Comparison of ENCODE assay signal across 17 cellular contexts in the genomic region with DNA sequence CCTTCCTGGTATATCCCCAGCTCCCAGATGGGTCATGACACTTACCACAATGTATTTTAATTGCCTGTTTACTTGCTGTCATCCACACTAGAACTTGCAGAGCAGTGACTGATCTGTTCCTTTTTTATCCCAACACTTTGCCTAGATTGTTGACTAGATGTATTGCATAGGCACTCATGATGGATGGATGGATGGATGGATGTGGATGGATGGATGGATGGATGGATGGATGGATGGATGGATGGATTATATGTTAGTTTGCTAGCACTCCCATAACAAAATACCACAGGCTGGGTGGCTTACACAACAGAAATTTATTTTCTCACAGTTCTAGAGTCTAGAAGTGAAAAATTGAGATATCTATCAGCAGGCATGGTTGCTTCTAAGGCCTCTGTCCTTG. TPM values are rescaled to one million over a fixed set of nuclear protein-coding genes. Genes with fewer than 3 reads are reported as not detected.
DNase-seq lines count a peak whose midpoint lies in the region; TF ChIP-seq lines count a peak whose summit lies in the region.
"Had no signal": no experiment of that assay in that cellular context is flagged by ENCODE, and none has a peak within 500 bp of the region (broad histone marks: within the 10 kb centered on the region; RNA-seq: fewer than 3 reads in every experiment).

No MANE protein-coding gene starts in this region.

- H3K9me3 ChIP-seq in HEK293 (ENCODE audit: control insufficient read depth, insufficient read depth, low read depth, low read length): no peaks in the 10 kb centered on the region
- H3K9me3 ChIP-seq: A549, Caco-2 had no signal

- H3K4me3 Mint-ChIP-seq in activated CD4-positive, alpha-beta memory T cell treated with anti-CD3 and anti-CD28 coated beads, Interleukin-2, amount 10 ng/mL, durations not matched to agents 7 days and 5 days: no peak overlapping the region
- H3K4me3 Mint-ChIP-seq: B cell; CD4-positive, alpha-beta T cell; CD8-positive, alpha-beta T cell had no signal

- POLR2A ChIA-PET in HEK293 (lab: Yijun Ruan, JAX): no interaction called here
- POLR2A ChIA-PET in activated CD4-positive, alpha-beta memory T cell treated with anti-CD3 and anti-CD28 coated beads, Interleukin-2, amount 10 ng/mL, durations not matched to agents 7 days and 5 days (lab: Charles Lee): no interaction called here

- H3K9me3 Mint-ChIP-seq in activated CD4-positive, alpha-beta memory T cell treated with anti-CD3 and anti-CD28 coated beads, Interleukin-2, amount 10 ng/mL, durations not matched to agents 7 days and 5 days: no peaks in the 10 kb centered on the region
- H3K9me3 Mint-ChIP-seq: CD4-positive, alpha-beta T cell; CD8-positive, alpha-beta T cell had no signal

- DNase-seq in ecto neural progenitor cell (ENCODE audit: low spot score): peak; percentile 16
- peak; percentile 17 for DNase-seq in islet precursor cell
- DNase-seq in SKM-1 (lab: John Stamatoyannopoulos, UW; ENCODE audit: unreplicated experiment): no peak
- DNase-seq in activated CD4-positive, alpha-beta memory T cell treated with anti-CD3 and anti-CD28 coated beads, Interleukin-2, amount 10 ng/mL, durations not matched to agents 7 days and 5 days: no peak
- DNase-seq: AML-193; Caco-2; Calu3; CD4-positive, alpha-beta T cell; CD8-positive, alpha-beta T cell; DMS79 treated with DMSO at 0.1 percent for 48 hours; GF-D8 had no signal

- no peak overlapping the region for H3K27ac ChIP-seq in HEK293 (ENCODE audit: extremely low read depth, low read depth, low read length)
- H3K27ac ChIP-seq: 22Rv1; A549; BLaER1 treated with 17β-estradiol and CSF1 and Interleukin-3, amounts not matched to agents 10 nM and 100 nM; C4-2B had no signal

- peaks cover under 1% of the 10 kb centered on the region for H3K27me3 Mint-ChIP-seq in activated CD4-positive, alpha-beta memory T cell treated with anti-CD3 and anti-CD28 coated beads, Interleukin-2, amount 10 ng/mL, durations not matched to agents 7 days and 5 days
- H3K27me3 Mint-ChIP-seq: B cell; CD4-positive, alpha-beta T cell had no signal

- no peak overlapping the region for H3K4me3 ChIP-seq in HEK293 (ENCODE audit: low read depth, low read length)
- H3K4me3 ChIP-seq: A549; BLaER1 treated with 17β-estradiol and CSF1 and Interleukin-3, amounts not matched to agents 10 nM and 100 nM had no signal

- peaks cover 4% of the 10 kb centered on the region; the same call in 1 of the 2 replicates for H3K4me1 ChIP-seq in HEK293 (ENCODE audit: control insufficient read depth, insufficient read depth, low read length)
- H3K4me1 ChIP-seq: A549 had no signal

- H3K4me1 Mint-ChIP-seq in activated CD4-positive, alpha-beta memory T cell treated with anti-CD3 and anti-CD28 coated beads, Interleukin-2, amount 10 ng/mL, durations not matched to agents 7 days and 5 days: no peaks in the 10 kb centered on the region

- CTCF ChIA-PET in HEK293 (lab: Yijun Ruan, JAX): interaction anchor here (1.2 kb wide), 1 partner anchor 26 kb away, joined by 5 read pairs; no protein-coding TSS in a partner anchor
- CTCF ChIA-PET in activated CD4-positive, alpha-beta memory T cell treated with anti-CD3 and anti-CD28 coated beads, Interleukin-2, amount 10 ng/mL, durations not matched to agents 7 days and 5 days (lab: Charles Lee): no interaction called here

- H3K36me3 ChIP-seq in HEK293 (ENCODE audit: control insufficient read depth in 2 of 2, insufficient read depth in 1 of 2, low read length in 2 of 2): no peaks in the 10 kb centered on the region
- H3K36me3 ChIP-seq: BLaER1 treated with 17β-estradiol and CSF1 and Interleukin-3, amounts not matched to agents 10 nM and 100 nM had no signal

- no peak for TF ChIP-seq CTCF in HEK293 (tag by site-specific recombination; IDR thresholded peaks at IDR 0.05)

- H3K27ac Mint-ChIP-seq in activated CD4-positive, alpha-beta memory T cell treated with anti-CD3 and anti-CD28 coated beads, Interleukin-2, amount 10 ng/mL, durations not matched to agents 7 days and 5 days: no peak overlapping the region
- H3K27ac Mint-ChIP-seq: B cell; CD4-positive, alpha-beta T cell; CD8-positive, alpha-beta T cell had no signal

- no peaks in the 10 kb centered on the region for H3K36me3 Mint-ChIP-seq in activated CD4-positive, alpha-beta memory T cell treated with anti-CD3 and anti-CD28 coated beads, Interleukin-2, amount 10 ng/mL, durations not matched to agents 7 days and 5 days (ENCODE audit: low read depth)
- H3K36me3 Mint-ChIP-seq: CD8-positive, alpha-beta T cell had no signal

TF ChIP-seq in HEK293, 187 proteins besides CTCF, POLR2A, EP300 and RAD21:
- peak; percentile 56; the same call in 1 of the 2 replicates for TF ChIP-seq ZBTB17 (tag by site-specific recombination; IDR thresholded peaks at IDR 0.05)
- TF ChIP-seq ZNF366 (tag by site-specific recombination; conservative IDR thresholded peaks at IDR 0.05): peak; percentile 75
- TF ChIP-seq ZIC2 (tag by site-specific recombination; IDR thresholded peaks at IDR 0.05): no peak

RNA-seq across cellular contexts. Expression of a gene that starts 8.7 kb away (rescaled TPM):
- 1 to 10 TPM; 5.2 to 5.3 TPM for total RNA-seq in activated CD4-positive, alpha-beta memory T cell treated with anti-CD3 and anti-CD28 coated beads, Interleukin-2, amount 10 ng/mL, durations not matched to agents 7 days and 5 days

RNA-seq across cellular contexts. Expression of a gene that starts 46.0 kb away (rescaled TPM):
- total RNA-seq in activated CD4-positive, alpha-beta memory T cell treated with anti-CD3 and anti-CD28 coated beads, Interleukin-2, amount 10 ng/mL, durations not matched to agents 7 days and 5 days: 10 to 100 TPM; 25.1 to 27.8 TPM

Comparison
In these comparisons a context has a peak if more than half of its experiments do, and no peak if none do; other contexts are left out.
1. DNase-seq: peak in ecto neural progenitor cell (single experiment) and islet precursor cell (single experiment); none in SKM-1 (single experiment) and activated CD4-positive, alpha-beta memory T cell treated with anti-CD3 and anti-CD28 coated beads, Interleukin-2, amount 10 ng/mL, durations not matched to agents 7 days and 5 days (single experiment).